ENCODE assay signal across 13 cellular contexts in the genomic region with DNA sequence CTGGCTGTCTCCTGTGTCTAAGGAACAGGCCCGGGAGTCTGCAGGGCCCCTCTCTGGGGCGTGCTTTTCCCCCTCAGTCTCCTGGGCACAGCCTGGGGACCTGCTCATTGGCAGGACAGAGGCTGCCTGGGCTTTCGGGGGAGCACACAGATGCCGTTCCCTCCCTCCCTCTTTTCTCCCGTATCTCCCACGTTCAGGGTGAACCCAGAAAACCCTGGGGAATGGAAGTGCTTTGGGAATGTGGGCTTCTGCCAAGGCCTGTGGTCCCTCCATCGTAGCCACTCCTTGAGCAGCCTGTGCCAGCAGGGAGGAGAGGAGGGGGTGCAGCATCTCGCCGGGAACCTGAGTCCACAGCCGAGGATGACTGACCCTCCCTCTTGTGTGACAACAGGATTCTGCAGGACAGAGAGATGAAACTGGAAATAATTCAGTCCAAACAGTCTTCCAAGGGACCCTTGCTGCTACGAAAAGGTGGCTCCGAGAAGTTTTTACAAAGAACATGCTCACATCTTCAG. TPM values are rescaled to one million over a fixed set of nuclear protein-coding genes. Genes with fewer than 3 reads are reported as not detected.
DNase-seq lines count a peak whose midpoint lies in the region; ATAC-seq and TF ChIP-seq lines count a peak whose summit lies in the region.
"Had no signal": no experiment of that assay in that cellular context is flagged by ENCODE, and none has a peak within 500 bp of the region (broad histone marks: within the 10 kb centered on the region; RNA-seq: fewer than 3 reads in every experiment).

No MANE protein-coding gene starts in this region.

- H3K9ac ChIP-seq in IMR-90 (ENCODE audit: low read depth, low read length), result no peak overlapping the region
- no peak overlapping the region for H3K9ac ChIP-seq in SK-N-SH
- H3K9ac ChIP-seq: BLaER1 treated with 17β-estradiol and CSF1 and Interleukin-3, amounts not matched to agents 10 nM and 100 nM had no signal

- H3K23ac ChIP-seq in IMR-90 (ENCODE audit: low read depth, low read length), result no peak overlapping the region

- no peak overlapping the region for H4K5ac ChIP-seq in IMR-90 (ENCODE audit: low read depth, low read length)

- H3K4me3 Mint-ChIP-seq in central memory CD8-positive, alpha-beta T cell, result no peak overlapping the region
- H3K4me3 Mint-ChIP-seq: GM23338 had no signal

- H3K36me3 ChIP-seq in IMR-90 (ENCODE audit: control insufficient read depth, insufficient read depth, low read length) (peaks cover 57% of the 10 kb centered on the region), PC-9 (ENCODE audit: low read depth) (no peaks in the 10 kb centered on the region), SK-N-SH (replicated peaks in 1 of 2; ENCODE audit: control insufficient read depth in 1 of 2, insufficient read depth in 2 of 2, low read length in 1 of 2) (peaks cover 46 to 55% of the 10 kb centered on the region in 2 experiments)

- POLR2A ChIA-PET in IMR-90 (lab: Charles Lee; ENCODE audit: unreplicated experiment) (no interaction called here), PC-9 (lab: Charles Lee; ENCODE audit: unreplicated experiment) (no interaction called here), SK-N-SH (lab: Yijun Ruan, JAX) (no interaction called here)

- peak overlapping the region; percentile 96 for H3K27ac Mint-ChIP-seq in central memory CD8-positive, alpha-beta T cell (ENCODE audit: low read depth)
- H3K27ac Mint-ChIP-seq: GM23338 had no signal

- no peaks in the 10 kb centered on the region for H3K79me2 ChIP-seq in PC-9 (ENCODE audit: low read depth)
- H3K79me2 ChIP-seq in SK-N-SH (ENCODE audit: insufficient read depth), result peaks cover 15% of the 10 kb centered on the region; the same call in 1 of the 2 replicates

- H3K14ac ChIP-seq in IMR-90 (replicated peaks; ENCODE audit: low read depth, low read length), result no peak overlapping the region

- no peak overlapping the region for H2BK15ac ChIP-seq in IMR-90 (ENCODE audit: low read depth, low read length)

- WGBS in IMR-90 (ENCODE audit: extremely low coverage in 2 of 2, insufficient read length in 1 of 2), 2 experiments, result no CpG with 5 or more reads among the region's 12 CpGs
- 91% methylated on average over 10 of the region's 12 CpGs for WGBS in SK-N-SH (ENCODE audit: low lambda C conversion rate)

- BruUV-seq in IMR-90 (replicated peaks; lab: Mats Ljungman, UMichigan) (no TSS peak), PC-9 (replicated peaks; lab: Mats Ljungman, UMichigan) (no TSS peak)

- H3K27ac ChIP-seq in IMR-90 (ENCODE audit: insufficient read depth, low read length), result no peak overlapping the region
- H3K27ac ChIP-seq in PC-9, result no peak overlapping the region
- H3K27ac ChIP-seq in SK-N-SH (ENCODE audit: low read depth in 2 of 2, low read length in 1 of 2), result no peak overlapping the region
- H3K27ac ChIP-seq: BLaER1 treated with 17β-estradiol and CSF1 and Interleukin-3, amounts not matched to agents 10 nM and 100 nM had no signal

- no peak overlapping the region for H3K4ac ChIP-seq in IMR-90 (ENCODE audit: low read depth, low read length)

- H3K9me3 Mint-ChIP-seq in central memory CD8-positive, alpha-beta T cell, result peaks cover 6% of the 10 kb centered on the region

- CTCF ChIA-PET in IMR-90 (lab: Yijun Ruan, JAX) (no interaction called here), PC-9 (lab: Charles Lee) (no interaction called here), SK-N-SH (lab: Yijun Ruan, JAX) (no interaction called here)

- no peak overlapping the region for H2BK20ac ChIP-seq in IMR-90 (ENCODE audit: low read depth, low read length)

- intact Hi-C loops in IMR-90 (cut with micrococcal nuclease), result no loop called here
- intact Hi-C loops in sciatic nerve (cut with DNase I), result no loop called here
- intact Hi-C loops in PC-9 (cut with micrococcal nuclease; ENCODE audit: unreplicated experiment), result no loop called here

- H3K4me1 Mint-ChIP-seq in central memory CD8-positive, alpha-beta T cell, result peaks cover 15% of the 10 kb centered on the region
- H3K4me1 Mint-ChIP-seq: GM23338 had no signal

- no peak for TF ChIP-seq POLR2A in IMR-90 (IDR thresholded peaks at IDR 0.05; ENCODE audit: low read depth, low read length)

- H3K4me1 ChIP-seq in IMR-90 (ENCODE audit: control insufficient read depth, insufficient read depth, low read length) (no peaks in the 10 kb centered on the region), PC-9 (replicated peaks; ENCODE audit: insufficient read depth) (no peaks in the 10 kb centered on the region), SK-N-SH (ENCODE audit: control insufficient read depth in 1 of 2, insufficient read depth in 2 of 2, low read depth in 1 of 2, low read length in 1 of 2) (no peaks in the 10 kb centered on the region; a peak in 1 of 4 replicates)
- H3K4me1 ChIP-seq: BLaER1 treated with 17β-estradiol and CSF1 and Interleukin-3, amounts not matched to agents 10 nM and 100 nM had no signal

- no peak overlapping the region; the same call in 1 of the 2 replicates for H2AK5ac ChIP-seq in IMR-90 (ENCODE audit: low read depth, low read length)

- no peaks in the 10 kb centered on the region for H3K27me3 ChIP-seq in IMR-90 (ENCODE audit: control insufficient read depth, insufficient read depth, low read length)
- no peaks in the 10 kb centered on the region for H3K27me3 ChIP-seq in PC-9 (ENCODE audit: insufficient read depth, low read depth)
- H3K27me3 ChIP-seq in SK-N-SH (ENCODE audit: insufficient read depth), result no peaks in the 10 kb centered on the region
- H3K27me3 ChIP-seq: BLaER1 treated with 17β-estradiol and CSF1 and Interleukin-3, amounts not matched to agents 10 nM and 100 nM had no signal

- H4K91ac ChIP-seq in IMR-90 (ENCODE audit: insufficient read depth, low read depth, low read length), result no peak overlapping the region

- H3K9me2 ChIP-seq in PC-9 (ENCODE audit: insufficient read depth) (no peaks in the 10 kb centered on the region), SK-N-SH (no peaks in the 10 kb centered on the region)

- H3K4me2 ChIP-seq in IMR-90 (ENCODE audit: low read depth, low read length) (no peak overlapping the region), PC-9 (no peak overlapping the region), SK-N-SH (no peak overlapping the region)
- H3K4me2 ChIP-seq: BLaER1 treated with 17β-estradiol and CSF1 and Interleukin-3, amounts not matched to agents 10 nM and 100 nM; GM23338 had no signal

- H3F3A ChIP-seq in PC-9 (ENCODE audit: insufficient read depth, low read depth) (no peaks in the 10 kb centered on the region), SK-N-SH (replicated peaks; ENCODE audit: insufficient read depth) (peaks cover 19% of the 10 kb centered on the region)

- H2AFZ ChIP-seq in IMR-90 (replicated peaks; ENCODE audit: low read length, poor library complexity) (peak overlapping the region; percentile 21), PC-9 (no peak overlapping the region), SK-N-SH (ENCODE audit: low read depth) (no peak overlapping the region)
- H2AFZ ChIP-seq: GM23338 had no signal

- TF ChIP-seq EP300 in SK-N-SH (IDR thresholded peaks at IDR 0.05; ENCODE audit: borderline replicate concordance in 1 of 2, low read depth in 1 of 2, low read length in 1 of 2), result no peak

- ATAC-seq in IMR-90 (ENCODE audit: low read depth) (no peak), sciatic nerve (no peak)
- no peak for ATAC-seq in central memory CD8-positive, alpha-beta T cell (replicated peaks; ENCODE audit: extremely low read depth, poor library complexity, severe bottlenecking)
- ATAC-seq: GM23338 had no signal

- H4K8ac ChIP-seq in IMR-90 (ENCODE audit: low read depth in 2 of 2, low read length in 2 of 2), result no peak overlapping the region

- dilution Hi-C loops in IMR-90 (cut with HindIII; ENCODE audit: low sequenced_read_pairs, unreplicated experiment), result no loop called here

- peak; percentile 1 for DNase-seq in activated T-cell treated with anti-CD3 and anti-CD28 coated beads, Interleukin-2, amount 50 U/mL, for 1 hour
- DNase-seq in activated T-cell treated with anti-CD3 and anti-CD28 coated beads for 4 hours, result no peak
- DNase-seq in IMR-90, result no peak
- DNase-seq in central memory CD8-positive, alpha-beta T cell (ENCODE audit: low spot score in 2 of 2), result no peak
- peak; percentile 21 for DNase-seq in sciatic nerve (ENCODE audit: low spot score)
- no peak for DNase-seq in NCI-H187 treated with DMSO at 0.1 percent for 48 hours (lab: John Stamatoyannopoulos, UW)
- no peak for DNase-seq in PC-9
- no peak for DNase-seq in SK-N-SH
- DNase-seq: NCI-H1436, NCI-H2081, NCI-H510A treated with DMSO at 0.1 percent for 48 hours had no signal

- TF ChIP-seq CTCF in IMR-90 (conservative IDR thresholded peaks at IDR 0.05; ENCODE audit: low read depth, low read length), result no peak
- no peak for TF ChIP-seq CTCF in PC-9 (conservative IDR thresholded peaks at IDR 0.05)
- no peak for TF ChIP-seq CTCF in SK-N-SH (IDR thresholded peaks at IDR 0.05)

- peak overlapping the region; percentile 28 for H2AK9ac ChIP-seq in IMR-90 (replicated peaks; ENCODE audit: low read depth, low read length, poor library complexity)

- H2BK5ac ChIP-seq in IMR-90 (ENCODE audit: low read depth, low read length, poor library complexity, severe bottlenecking), result no peak overlapping the region

- no peak overlapping the region for H3K18ac ChIP-seq in IMR-90 (ENCODE audit: low read depth, low read length)

- H3K4me3 ChIP-seq in IMR-90 (ENCODE audit: insufficient read depth, low read depth, low read length) (no peak overlapping the region), PC-9 (no peak overlapping the region), SK-N-SH (ENCODE audit: low read depth in 2 of 2, low read length in 1 of 2) (no peak overlapping the region)
- H3K4me3 ChIP-seq: BLaER1 treated with 17β-estradiol and CSF1 and Interleukin-3, amounts not matched to agents 10 nM and 100 nM; GM23338 had no signal

- H4K20me1 ChIP-seq in IMR-90 (ENCODE audit: insufficient read depth, low read length) (peaks cover 14% of the 10 kb centered on the region), PC-9 (ENCODE audit: insufficient read depth) (no peaks in the 10 kb centered on the region), SK-N-SH (ENCODE audit: insufficient read depth) (peaks cover 9% of the 10 kb centered on the region)

- H3K9me3 ChIP-seq in IMR-90 (ENCODE audit: control insufficient read depth, insufficient read depth, low read length) (no peaks in the 10 kb centered on the region), PC-9 (ENCODE audit: insufficient read depth, low read depth) (no peaks in the 10 kb centered on the region), SK-N-SH (no peaks in the 10 kb centered on the region)
- H3K9me3 ChIP-seq: BLaER1 treated with 17β-estradiol and CSF1 and Interleukin-3, amounts not matched to agents 10 nM and 100 nM had no signal

- in situ Hi-C loops in IMR-90 (cut with MboI; ENCODE audit: low sequenced_read_pairs), result no loop called here

- TF ChIP-seq RAD21 in IMR-90 (IDR thresholded peaks at IDR 0.05; ENCODE audit: low read length) (no peak), SK-N-SH (IDR thresholded peaks at IDR 0.05; ENCODE audit: low read length) (no peak)

- no peaks in the 10 kb centered on the region for H3K27me3 Mint-ChIP-seq in central memory CD8-positive, alpha-beta T cell

- peaks cover 9% of the 10 kb centered on the region; the same call in 1 of the 2 replicates for H3K9me1 ChIP-seq in IMR-90 (ENCODE audit: insufficient read depth, low read length)

- H3K56ac ChIP-seq in IMR-90 (ENCODE audit: extremely low read depth, insufficient read depth, low read length), result no peak overlapping the region

- peaks cover 0 to 16% of the 10 kb centered on the region in 2 experiments; a peak in 2 of 4 replicates for H3K79me1 ChIP-seq in IMR-90 (ENCODE audit: low read depth in 1 of 2, low read length in 2 of 2)

- H2BK120ac ChIP-seq in IMR-90 (ENCODE audit: low read depth, low read length), result no peak overlapping the region

- H3K36me3 Mint-ChIP-seq in central memory CD8-positive, alpha-beta T cell (ENCODE audit: insufficient read depth), result peaks cover 71% of the 10 kb centered on the region

RNA-seq across cellular contexts. Expression of gene RNF213, which starts 52.0 kb away (rescaled TPM):
- total RNA-seq in IMR-90 (2012; rRNA removed), result 36.0 and 37.5 TPM in 2 replicates
- 20.8 and 23.4 TPM in 2 replicates for polyA plus RNA-seq in IMR-90 (2012; rRNA removed)
- polyA plus RNA-seq in IMR-90 (2012; cell fraction: cytosol; rRNA removed), result 11.3 and 20.0 TPM in 2 replicates
- 95.6 and 134 TPM in 2 replicates for polyA plus RNA-seq in IMR-90 (2012; cell fraction: nucleus; rRNA removed; ENCODE audit: low replicate concordance)
- total RNA-seq in sciatic nerve, result 178 TPM
- 179 and 207 TPM in 2 replicates for total RNA-seq in PC-9 (2021)
- 53.5 and 57.5 TPM in 2 replicates for polyA plus RNA-seq in SK-N-SH (2012; rRNA removed)
- 28.1 and 37.8 TPM in 2 replicates for polyA plus RNA-seq in SK-N-SH (2012; cell fraction: cytosol; rRNA removed)
- 265 and 299 TPM in 2 replicates for polyA plus RNA-seq in SK-N-SH (2012; cell fraction: nucleus; rRNA removed)

Comparison
In these comparisons a context has a peak if more than half of its experiments do, and no peak if none do; other contexts are left out.
1. DNase-seq: peak in activated T-cell treated with anti-CD3 and anti-CD28 coated beads, Interleukin-2, amount 50 U/mL, for 1 hour (single experiment) and sciatic nerve (single experiment); none in activated T-cell treated with anti-CD3 and anti-CD28 coated beads for 4 hours (single experiment), IMR-90 (single experiment), central memory CD8-positive, alpha-beta T cell (0 of 2), NCI-H187 treated with DMSO at 0.1 percent for 48 hours (single experiment), PC-9 (0 of 2) and SK-N-SH (single experiment).